Comparison of ENCODE assay signal across 10 cellular contexts in genomic region chr9:136403915-136404800, GRCh38. TPM values are rescaled to one million over a fixed set of nuclear protein-coding genes. Genes with fewer than 3 reads are reported as not detected.
DNase-seq lines count a peak whose midpoint lies in the region; ATAC-seq and TF ChIP-seq lines count a peak whose summit lies in the region.
"Had no signal": no experiment of that assay in that cellular context is flagged by ENCODE, and none has a peak within 500 bp of the region (broad histone marks: within the 10 kb centered on the region; RNA-seq: fewer than 3 reads in every experiment).

No MANE protein-coding gene starts in this region.

- H3K4me3 Mint-ChIP-seq in activated T-helper 17 cell treated with anti-CD3 and anti-CD28 coated beads, Interleukin-2, amount 50 U/mL, for 72 hours = peak overlapping the region; percentile 86
- H3K4me3 Mint-ChIP-seq in GM23338 = no peak overlapping the region

- POLR2A ChIA-PET in GM10248 (lab: Yijun Ruan, JAX) = interaction anchor here (1.7 kb wide), 1 partner anchor 41 kb away, joined by 6 read pairs; the partner anchor contains the start of gene DNLZ

- H3K9ac ChIP-seq in neuronal stem cell (ENCODE audit: low read depth, low read length, poor library complexity) (peak overlapping the region; percentile 44), colonic mucosa (ENCODE audit: low read depth in 2 of 2, low read length in 2 of 2) (no peak overlapping the region)

- intact Hi-C loops in posterior vena cava (cut with DNase I) (loop anchor here in 1 of 2 donors (5.0 kb wide), 1 partner anchor 67 kb away; no protein-coding TSS in a partner anchor), colonic mucosa (cut with DNase I) (loop anchor here (10.0 kb wide), 1 partner anchor 59 kb away; no protein-coding TSS in a partner anchor)

- H3K27ac ChIP-seq in neuronal stem cell (replicated peaks; ENCODE audit: low read length) = no peak overlapping the region
- H3K27ac ChIP-seq in colonic mucosa = no peak overlapping the region
- H3K27ac ChIP-seq in GM23338 (ENCODE audit: low read depth) = no peak overlapping the region

- H3K4me1 ChIP-seq in neuronal stem cell (ENCODE audit: control insufficient read depth in 2 of 2, insufficient read depth in 1 of 2, low read depth in 1 of 2, low read length in 2 of 2) (peaks cover 7 to 10% of the 10 kb centered on the region in 2 donors), colonic mucosa (peaks cover 4% of the 10 kb centered on the region), GM23338 (ENCODE audit: insufficient read depth) (peaks cover 5% of the 10 kb centered on the region; the same call in 1 of the 2 replicates)

- H4K8ac ChIP-seq in neuronal stem cell (ENCODE audit: low read depth, low read length) = no peak overlapping the region

- peaks cover 78% of the 10 kb centered on the region for H3K36me3 Mint-ChIP-seq in activated T-helper 17 cell treated with anti-CD3 and anti-CD28 coated beads, Interleukin-2, amount 50 U/mL, for 72 hours (ENCODE audit: low read depth)
- H3K36me3 Mint-ChIP-seq in GM23338 (ENCODE audit: low read depth) = peaks cover 66% of the 10 kb centered on the region

- H3K4me3 ChIP-seq in neuronal stem cell (ENCODE audit: low read length in 2 of 2) (peak overlapping the region in 1 of 2 donors; percentile 19), colonic mucosa (no peak overlapping the region), GM23338 (no peak overlapping the region)
- H3K4me3 ChIP-seq: lung had no signal

- H3K27ac Mint-ChIP-seq in activated T-helper 17 cell treated with anti-CD3 and anti-CD28 coated beads, Interleukin-2, amount 50 U/mL, for 72 hours = peak overlapping the region; percentile 88
- H3K27ac Mint-ChIP-seq in GM23338 = no peak overlapping the region

- H2BK5ac ChIP-seq in neuronal stem cell (ENCODE audit: low read length) = no peak overlapping the region

- CTCF ChIA-PET in GM10248 (lab: Yijun Ruan, JAX) = interaction anchor here (1.1 to 3.6 kb wide), 3 partner anchors 38 to 50 kb away, joined by 3 to 23 read pairs (median 6); partner anchors contain the start of gene DNLZ

- H2BK15ac ChIP-seq in neuronal stem cell (ENCODE audit: low read length) = no peak overlapping the region

- H3K23ac ChIP-seq in neuronal stem cell (ENCODE audit: low read depth, low read length, poor library complexity) = no peak overlapping the region

- H2BK12ac ChIP-seq in neuronal stem cell (ENCODE audit: low read length) = no peak overlapping the region

- peak; percentile 73 for DNase-seq in GM10248 (ENCODE audit: extremely low spot score)
- peak; percentile 19 for DNase-seq in NOMO-1 treated with dmso at 0.1 percent for 144 hours (lab: John Stamatoyannopoulos, UW; ENCODE audit: unreplicated experiment)
- no peak for DNase-seq in neuronal stem cell (ENCODE audit: low spot score)
- DNase-seq in posterior vena cava (ENCODE audit: low spot score) = no peak
- DNase-seq in colonic mucosa = no peak
- no peak for DNase-seq in GM23338 (ENCODE audit: low spot score)
- DNase-seq: cortex of kidney had no signal

- H2BK120ac ChIP-seq in neuronal stem cell (ENCODE audit: low read depth, low read length) = no peak overlapping the region

- H3F3A ChIP-seq in GM23338 (replicated peaks; ENCODE audit: low read depth) = peaks cover 27% of the 10 kb centered on the region

- peaks cover 20% of the 10 kb centered on the region for H3K79me2 ChIP-seq in GM23338 (replicated peaks; ENCODE audit: insufficient read depth)

- peaks cover 8% of the 10 kb centered on the region for H4K20me1 ChIP-seq in GM23338 (replicated peaks; ENCODE audit: insufficient read depth)

- no peak overlapping the region for H3K4me2 ChIP-seq in neuronal stem cell (ENCODE audit: insufficient read depth, low read length, poor library complexity, severe bottlenecking)
- H3K4me2 ChIP-seq in GM23338 = no peak overlapping the region

- no peaks in the 10 kb centered on the region for H3K9me3 Mint-ChIP-seq in activated T-helper 17 cell treated with anti-CD3 and anti-CD28 coated beads, Interleukin-2, amount 50 U/mL, for 72 hours
- no peaks in the 10 kb centered on the region; the same call in 2 of the 3 replicates for H3K9me3 Mint-ChIP-seq in GM23338

- no peaks in the 10 kb centered on the region for H3K9me2 ChIP-seq in GM23338 (ENCODE audit: insufficient read depth)

- no peak for TF ChIP-seq CTCF in GM10248 (IDR thresholded peaks at IDR 0.05; ENCODE audit: control extremely low read depth, extremely low read depth, low read depth, missing control alignments)
- TF ChIP-seq CTCF in colonic mucosa (IDR thresholded peaks at IDR 0.05) = no peak
- no peak for TF ChIP-seq CTCF in GM23338 (conservative IDR thresholded peaks at IDR 0.05; ENCODE audit: low read depth in 2 of 2)

- no peak overlapping the region for H3K18ac ChIP-seq in neuronal stem cell (ENCODE audit: low read length)

- peaks cover 28% of the 10 kb centered on the region for H3K4me1 Mint-ChIP-seq in activated T-helper 17 cell treated with anti-CD3 and anti-CD28 coated beads, Interleukin-2, amount 50 U/mL, for 72 hours
- peaks cover 9% of the 10 kb centered on the region for H3K4me1 Mint-ChIP-seq in GM23338

- no peaks in the 10 kb centered on the region for H3K27me3 Mint-ChIP-seq in activated T-helper 17 cell treated with anti-CD3 and anti-CD28 coated beads, Interleukin-2, amount 50 U/mL, for 72 hours
- peaks cover 16% of the 10 kb centered on the region for H3K27me3 Mint-ChIP-seq in GM23338 (ENCODE audit: insufficient read depth, low read depth, poor library complexity)

- H2AFZ ChIP-seq in neuronal stem cell (ENCODE audit: low read length) (no peak overlapping the region), GM23338 (no peak overlapping the region)

- H3K36me3 ChIP-seq in neuronal stem cell (replicated peaks in 1 of 2; ENCODE audit: control insufficient read depth in 2 of 2, insufficient read depth in 2 of 2, low read length in 2 of 2) (peaks cover 41 to 64% of the 10 kb centered on the region in 2 donors), colonic mucosa (no peaks in the 10 kb centered on the region), GM23338 (ENCODE audit: insufficient read depth) (peaks cover 25% of the 10 kb centered on the region)

- no peak overlapping the region for H3K14ac ChIP-seq in neuronal stem cell (ENCODE audit: low read length)

- no peaks in the 10 kb centered on the region for H3K27me3 ChIP-seq in neuronal stem cell (ENCODE audit: control insufficient read depth in 3 of 3, insufficient read depth in 3 of 3, low read depth in 1 of 3, low read length in 3 of 3)
- no peaks in the 10 kb centered on the region for H3K27me3 ChIP-seq in colonic mucosa
- H3K27me3 ChIP-seq in GM23338 (ENCODE audit: insufficient read depth) = no peaks in the 10 kb centered on the region

- peak; percentile 63 for ATAC-seq in activated T-helper 17 cell treated with anti-CD3 and anti-CD28 coated beads, Interleukin-2, amount 50 U/mL, for 72 hours (replicated peaks)
- no peak for ATAC-seq in HG03460 (IDR thresholded peaks at IDR 0.05; ENCODE audit: unreplicated experiment)
- no peak for ATAC-seq in GM23338

- no peak overlapping the region for H3K4ac ChIP-seq in neuronal stem cell (ENCODE audit: low read length)

- H3K9me3 ChIP-seq in neuronal stem cell (replicated peaks in 1 of 2; ENCODE audit: control insufficient read depth in 2 of 2, insufficient read depth in 1 of 2, low read depth in 1 of 2, low read length in 2 of 2) (no peaks in the 10 kb centered on the region), colonic mucosa (no peaks in the 10 kb centered on the region)

- no peak overlapping the region for H2AK5ac ChIP-seq in neuronal stem cell (ENCODE audit: low read depth, low read length)

- no peak overlapping the region for H4K91ac ChIP-seq in neuronal stem cell (ENCODE audit: low read depth, low read length, poor library complexity)

- WGBS in neuronal stem cell (ENCODE audit: extremely low coverage in 2 of 2, insufficient read length in 2 of 2, insufficient replicate concordance in 1 of 2), 2 donors = no CpG with 5 or more reads among the region's 32 CpGs

- H3K79me1 ChIP-seq in neuronal stem cell (ENCODE audit: low read depth, low read length) = peaks cover 15% of the 10 kb centered on the region

RNA-seq across cellular contexts. Expression of gene SNAPC4, which starts 4.2 kb away (rescaled TPM):
- total RNA-seq in activated T-helper 17 cell treated with anti-CD3 and anti-CD28 coated beads, Interleukin-2, amount 50 U/mL, for 72 hours = 10 to 100 TPM; 16.3 to 21.9 TPM
- polyA plus RNA-seq in neuronal stem cell (2013, experiment 1 of 2) = 7.2 TPM
- 7.1 TPM for polyA plus RNA-seq in neuronal stem cell (2013, experiment 2 of 2)
- total RNA-seq in posterior vena cava (1 to 10 TPM; 4.7 to 4.9 TPM), colonic mucosa (1 to 10 TPM; 6.0 to 9.7 TPM)
- 20.4 and 22.7 TPM in 2 replicates for total RNA-seq in GM23338 (2014; rRNA removed; shearing (Covaris generic))
- polyA plus RNA-seq in GM23338 (2016; fragmentation: Nextera tagmentation; extraction: Ambion mirVana) = 8.8 and 10.2 TPM in 2 replicates

RNA-seq across cellular contexts. Expression of gene ENTR1, which starts 6.3 kb away (rescaled TPM):
- total RNA-seq in activated T-helper 17 cell treated with anti-CD3 and anti-CD28 coated beads, Interleukin-2, amount 50 U/mL, for 72 hours = 10 to 100 TPM; 56.3 to 81.0 TPM
- polyA plus RNA-seq in neuronal stem cell (2013, experiment 1 of 2) = 53.7 TPM
- 51.2 TPM for polyA plus RNA-seq in neuronal stem cell (2013, experiment 2 of 2)
- total RNA-seq in posterior vena cava = 10 to 100 TPM; 28.7 to 29.3 TPM
- 10 to 100 TPM; 24.5 to 48.4 TPM for total RNA-seq in colonic mucosa
- total RNA-seq in GM23338 (2014; rRNA removed; shearing (Covaris generic)) = 79.7 and 91.9 TPM in 2 replicates
- 25.6 and 29.9 TPM in 2 replicates for polyA plus RNA-seq in GM23338 (2016; fragmentation: Nextera tagmentation; extraction: Ambion mirVana)

RNA-seq across cellular contexts. Expression of gene PMPCA, which starts 6.3 kb away (rescaled TPM):
- 100 to 1,000 TPM in 1 of 2 donors, 10 to 100 TPM in 1; 89.7 to 123 TPM for total RNA-seq in activated T-helper 17 cell treated with anti-CD3 and anti-CD28 coated beads, Interleukin-2, amount 50 U/mL, for 72 hours
- 37.1 TPM for polyA plus RNA-seq in neuronal stem cell (2013, experiment 1 of 2)
- polyA plus RNA-seq in neuronal stem cell (2013, experiment 2 of 2) = 37.8 TPM
- total RNA-seq in posterior vena cava (10 to 100 TPM; 30.8 to 31.2 TPM), colonic mucosa (10 to 100 TPM; 56.1 to 60.9 TPM)
- total RNA-seq in GM23338 (2014; rRNA removed; shearing (Covaris generic)) = 83.3 and 88.2 TPM in 2 replicates
- 54.6 and 61.3 TPM in 2 replicates for polyA plus RNA-seq in GM23338 (2016; fragmentation: Nextera tagmentation; extraction: Ambion mirVana)

RNA-seq across cellular contexts. Expression of gene CARD9, which starts 30.7 kb away (rescaled TPM):
- 1 to 10 TPM; 6.1 to 6.4 TPM for total RNA-seq in activated T-helper 17 cell treated with anti-CD3 and anti-CD28 coated beads, Interleukin-2, amount 50 U/mL, for 72 hours
- 0.14 TPM for polyA plus RNA-seq in neuronal stem cell (2013, experiment 1 of 2)
- 0.17 TPM for polyA plus RNA-seq in neuronal stem cell (2013, experiment 2 of 2)
- 1 to 10 TPM; 3.1 to 3.9 TPM for total RNA-seq in posterior vena cava
- total RNA-seq in colonic mucosa = 1 to 10 TPM; 1.2 to 1.7 TPM
- total RNA-seq in GM23338 (2014; rRNA removed; shearing (Covaris generic)) = 0.49 and 1.1 TPM in 2 replicates
- 0.63 and 0.92 TPM in 2 replicates for polyA plus RNA-seq in GM23338 (2016; fragmentation: Nextera tagmentation; extraction: Ambion mirVana)

RNA-seq across cellular contexts. Expression of gene INPP5E, which starts 35.5 kb away (rescaled TPM):
- total RNA-seq in activated T-helper 17 cell treated with anti-CD3 and anti-CD28 coated beads, Interleukin-2, amount 50 U/mL, for 72 hours = 10 to 100 TPM; 14.2 to 18.2 TPM
- polyA plus RNA-seq in neuronal stem cell (2013, experiment 1 of 2) = 17.9 TPM
- 17.2 TPM for polyA plus RNA-seq in neuronal stem cell (2013, experiment 2 of 2)
- total RNA-seq in posterior vena cava (1 to 10 TPM; 8.7 TPM), colonic mucosa (10 to 100 TPM in 1 of 2 donors, 1 to 10 TPM in 1; 8.3 to 12.1 TPM)
- 10.9 and 13.4 TPM in 2 replicates for total RNA-seq in GM23338 (2014; rRNA removed; shearing (Covaris generic))
- 5.8 TPM in 2 replicates for polyA plus RNA-seq in GM23338 (2016; fragmentation: Nextera tagmentation; extraction: Ambion mirVana)

Comparison
In these comparisons a context has a peak if more than half of its experiments do, and no peak if none do; other contexts are left out.
1. DNase-seq: peak in GM10248 (single experiment) and NOMO-1 treated with dmso at 0.1 percent for 144 hours (single experiment); none in neuronal stem cell (single experiment), posterior vena cava (single experiment), colonic mucosa (single experiment) and GM23338 (single experiment).